ENCODE assay signal across 5 cellular contexts in the genomic region with DNA sequence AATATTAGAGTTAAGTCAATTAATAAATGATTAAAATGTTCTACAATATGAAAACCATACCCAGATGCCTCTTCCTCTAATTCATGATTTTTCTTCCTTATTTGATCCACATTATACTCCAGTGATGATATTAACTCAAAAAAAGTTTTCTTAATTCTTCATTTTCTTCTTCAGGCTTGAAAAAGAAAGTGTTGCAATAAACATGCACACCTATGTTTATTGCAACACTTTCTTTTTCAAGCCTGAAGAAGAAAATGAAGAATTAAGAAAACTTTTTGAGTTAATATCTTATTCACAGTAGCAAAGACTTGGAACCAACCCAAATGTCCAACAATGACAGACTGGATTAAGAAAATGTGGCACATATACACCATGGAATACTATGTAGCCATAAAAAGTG.
DNase-seq lines count a peak whose midpoint lies in the region; ATAC-seq, FAIRE-seq and TF ChIP-seq lines count a peak whose summit lies in the region.
"Not testable (repeated sequence)": the region's sequence is repeated elsewhere in the genome, so short reads cannot be mapped to it uniquely, and the experiment has no call there.

No MANE protein-coding gene starts in this region.

- ATAC-seq in HepG2, result not testable (repeated sequence)

- TF ChIP-seq RAD21 in HepG2 (CRISPR knock-in tag; IDR thresholded peaks at IDR 0.05), result not testable (repeated sequence)

- H3K9ac ChIP-seq in HepG2 (ENCODE audit: insufficient read depth, low read depth, low read length), result not testable (repeated sequence)

- not testable (repeated sequence) for BruUV-seq in Calu3 (replicated peaks; lab: Mats Ljungman, UMichigan); HepG2 (replicated peaks; lab: Mats Ljungman, UMichigan)

- H3K36me3 Mint-ChIP-seq in Calu3 (ENCODE audit: insufficient read depth, unreplicated experiment); activated CD4-positive, alpha-beta T cell treated with anti-CD3 and anti-CD28 coated beads, Interleukin-2, amount 10 ng/mL, durations not matched to agents 24 days and 14 days (ENCODE audit: low read depth): not testable (repeated sequence)

- DNase-seq in Calu3; H54 (ENCODE audit: insufficient read length, low spot score); HepG2 (ENCODE audit: low spot score): not testable (repeated sequence)
- DNase-seq in activated CD4-positive, alpha-beta T cell treated with anti-CD3 and anti-CD28 coated beads, Interleukin-2, amount 10 ng/mL, durations not matched to agents 24 days and 14 days, result peak; percentile 18

- not testable (repeated sequence) for H3K4me1 Mint-ChIP-seq in Calu3 (ENCODE audit: low read depth, unreplicated experiment); activated CD4-positive, alpha-beta T cell treated with anti-CD3 and anti-CD28 coated beads, Interleukin-2, amount 10 ng/mL, durations not matched to agents 24 days and 14 days

- H3K4me1 ChIP-seq in HepG2 (ENCODE audit: insufficient read depth, low read length), result not testable (repeated sequence)

- H3K36me3 ChIP-seq in HepG2 (replicated peaks in 1 of 2; ENCODE audit: control insufficient read depth in 1 of 2, insufficient read depth in 2 of 2, low read length in 2 of 2), result not testable (repeated sequence)

- CTCF ChIA-PET in Calu3 (lab: Charles Lee); HepG2 (lab: Yijun Ruan, JAX; ENCODE audit: low intra/inter-chr PET ratio, low total read pairs): not testable (repeated sequence)

- H3K4me2 ChIP-seq in HepG2 (ENCODE audit: low read depth, low read length), result not testable (repeated sequence)

- H3K9me3 Mint-ChIP-seq in Calu3 (ENCODE audit: low read depth, unreplicated experiment); activated CD4-positive, alpha-beta T cell treated with anti-CD3 and anti-CD28 coated beads, Interleukin-2, amount 10 ng/mL, durations not matched to agents 24 days and 14 days: not testable (repeated sequence)

- peak; percentile 6 for FAIRE-seq in H54 (lab: Jason Lieb, UNC)
- FAIRE-seq in colon (lab: Jason Lieb, UNC), result peak; percentile 24
- FAIRE-seq in HepG2 (lab: Jason Lieb, UNC), result not testable (repeated sequence)

- intact Hi-C loops in Calu3 (cut with micrococcal nuclease; ENCODE audit: unreplicated experiment); activated CD4-positive, alpha-beta T cell treated with anti-CD3 and anti-CD28 coated beads, Interleukin-2, amount 10 ng/mL, durations not matched to agents 24 days and 14 days (cut with micrococcal nuclease); HepG2 (cut with micrococcal nuclease; ENCODE audit: unreplicated experiment): not testable (repeated sequence)

- H4K20me1 ChIP-seq in HepG2 (ENCODE audit: insufficient read depth, low read length), result not testable (repeated sequence)

- not testable (repeated sequence) for TF ChIP-seq CTCF in Calu3 (IDR thresholded peaks at IDR 0.05; ENCODE audit: unreplicated experiment); HepG2 (CRISPR knock-in tag; IDR thresholded peaks at IDR 0.05)

- H3K27me3 Mint-ChIP-seq in Calu3 (ENCODE audit: unreplicated experiment), result peaks cover 30% of the 10 kb centered on the region
- peaks cover 17% of the 10 kb centered on the region for H3K27me3 Mint-ChIP-seq in activated CD4-positive, alpha-beta T cell treated with anti-CD3 and anti-CD28 coated beads, Interleukin-2, amount 10 ng/mL, durations not matched to agents 24 days and 14 days

- in situ Hi-C loops in HepG2 (cut with HindIII; ENCODE audit: extremely low pct_ligation_motif_present, low pct_unique_long_range_greater_than_20kb), result not testable (repeated sequence)

- H3K4me3 Mint-ChIP-seq in Calu3 (ENCODE audit: low read depth, unreplicated experiment); activated CD4-positive, alpha-beta T cell treated with anti-CD3 and anti-CD28 coated beads, Interleukin-2, amount 10 ng/mL, durations not matched to agents 24 days and 14 days: not testable (repeated sequence)

- POLR2A ChIA-PET in HepG2 (lab: Yijun Ruan, JAX), result not testable (repeated sequence)

- peak overlapping the region; percentile 41 for H3K27ac Mint-ChIP-seq in Calu3 (ENCODE audit: unreplicated experiment)
- H3K27ac Mint-ChIP-seq in activated CD4-positive, alpha-beta T cell treated with anti-CD3 and anti-CD28 coated beads, Interleukin-2, amount 10 ng/mL, durations not matched to agents 24 days and 14 days, result not testable (repeated sequence)

- not testable (repeated sequence) for TF ChIP-seq POLR2A in H54 (IDR thresholded peaks at IDR 0.05; ENCODE audit: low read depth, low read length); HepG2 (IDR thresholded peaks at IDR 0.05; ENCODE audit: insufficient read depth in 1 of 2, low read depth in 2 of 2, low read length in 2 of 2)

- not testable (repeated sequence) for H2AFZ ChIP-seq in HepG2 (ENCODE audit: low read length)

- not testable (repeated sequence) for H3K4me3 ChIP-seq in HepG2 (replicated peaks in 1 of 3; ENCODE audit: insufficient read depth in 1 of 3, low read depth in 2 of 3, low read length in 3 of 3)

- H3K27me3 ChIP-seq in HepG2 (ENCODE audit: control insufficient read depth in 1 of 2, insufficient read depth in 2 of 2, low read length in 2 of 2), result not testable (repeated sequence)

- H3K9me3 ChIP-seq in HepG2 (ENCODE audit: low read length), result not testable (repeated sequence)

- TF ChIP-seq EP300 in HepG2 (IDR thresholded peaks at IDR 0.05; ENCODE audit: low read depth in 2 of 2, low read length in 2 of 2); HepG2 (CRISPR knock-in tag; IDR thresholded peaks at IDR 0.05; ENCODE audit: borderline replicate concordance): not testable (repeated sequence)

- H3K27ac ChIP-seq in HepG2 (ENCODE audit: extremely low read length, insufficient read depth, low read length), result not testable (repeated sequence)

- H3K79me2 ChIP-seq in HepG2 (ENCODE audit: insufficient read depth, low read length), result not testable (repeated sequence)

TF ChIP-seq in HepG2, 621 proteins besides CTCF, POLR2A, EP300 and RAD21:
- peak; percentile 32; the same call in 1 of the 2 replicates for TF ChIP-seq CEBPB (IDR thresholded peaks at IDR 0.05; ENCODE audit: borderline replicate concordance, low read depth, low read length)
